1 cellular context compared by ENCODE assay signal in genomic region chr12:45183263-45183662, GRCh38.
A peak's percentile ranks its signal among the peaks of the same experiment; 100 is the strongest.
TF ChIP-seq lines count a peak whose summit lies in the region.

No MANE protein-coding gene starts in this region.

TF ChIP-seq in HepG2, 621 proteins besides CTCF, POLR2A, EP300 and RAD21 (continued from another document):
- TF ChIP-seq UBTF (CRISPR knock-in tag; IDR thresholded peaks at IDR 0.05) (no peak), MIXL1 (CRISPR knock-in tag; IDR thresholded peaks at IDR 0.05) (0 out of 2 replicates have a peak, but pooled peaks have one; percentile 20)
